8 cellular contexts compared by ENCODE assay signal in the genomic region with DNA sequence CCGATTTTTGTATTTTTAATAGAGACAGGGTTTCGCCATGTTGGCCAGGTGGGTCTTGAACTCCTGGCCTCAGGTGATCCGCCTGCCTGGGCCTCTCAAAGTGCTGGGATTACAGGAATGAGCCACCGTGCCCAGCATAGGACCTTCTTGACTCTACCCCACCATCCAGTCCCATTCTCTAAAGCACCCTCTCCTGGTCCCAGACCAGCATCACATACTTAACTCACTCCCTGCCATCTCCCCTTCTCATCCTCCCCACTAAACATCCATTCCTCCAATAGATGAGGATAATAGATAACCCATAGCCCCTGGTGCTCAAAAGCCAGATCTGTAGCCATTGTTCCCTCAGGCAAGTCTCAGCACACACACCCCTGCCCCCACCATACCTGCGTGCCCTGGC. TPM values are rescaled to one million over a fixed set of nuclear protein-coding genes. Genes with fewer than 3 reads are reported as not detected.
DNase-seq lines count a peak whose midpoint lies in the region; ATAC-seq and TF ChIP-seq lines count a peak whose summit lies in the region.

No MANE protein-coding gene starts in this region.

- no peak overlapping the region for H3K9ac ChIP-seq in smooth muscle cell (ENCODE audit: low read depth)

- H3K4me3 ChIP-seq in smooth muscle cell, result peak overlapping the region; percentile 89

- 83% methylated on average over 5 of the region's 5 CpGs for WGBS in smooth muscle cell (ENCODE audit: low lambda C conversion rate)

- no peaks in the 10 kb centered on the region for H3K27me3 Mint-ChIP-seq in activated CD8-positive, alpha-beta memory T cell treated with anti-CD3 and anti-CD28 coated beads, Interleukin-2, amount 10 ng/mL, durations not matched to agents 7 days and 5 days
- peaks cover 13% of the 10 kb centered on the region for H3K27me3 Mint-ChIP-seq in endothelial cell (ENCODE audit: unreplicated experiment)

- CTCF ChIA-PET in activated CD8-positive, alpha-beta memory T cell treated with anti-CD3 and anti-CD28 coated beads, Interleukin-2, amount 10 ng/mL, durations not matched to agents 7 days and 5 days (lab: Charles Lee), result interaction anchor here (5.8 kb wide), 1 partner anchor 69 kb away, joined by 160 read pairs; a partner anchor contains a TSS

- TF ChIP-seq CTCF in endothelial cell (IDR thresholded peaks at IDR 0.05; ENCODE audit: unreplicated experiment), result no peak
- no peak for TF ChIP-seq CTCF in smooth muscle cell (IDR thresholded peaks at IDR 0.05; ENCODE audit: borderline replicate concordance, insufficient read depth, poor library complexity, severe bottlenecking)

- H3K4me1 Mint-ChIP-seq in activated CD8-positive, alpha-beta memory T cell treated with anti-CD3 and anti-CD28 coated beads, Interleukin-2, amount 10 ng/mL, durations not matched to agents 7 days and 5 days, result peaks cover 33% of the 10 kb centered on the region
- peaks cover 33% of the 10 kb centered on the region for H3K4me1 Mint-ChIP-seq in endothelial cell (ENCODE audit: unreplicated experiment)

- H2AFZ ChIP-seq in smooth muscle cell (ENCODE audit: low read depth), result no peak overlapping the region

- H3K36me3 ChIP-seq in smooth muscle cell (ENCODE audit: low read depth), result no peaks in the 10 kb centered on the region

- no peak for DNase-seq in activated CD8-positive, alpha-beta memory T cell treated with anti-CD3 and anti-CD28 coated beads, Interleukin-2, amount 10 ng/mL, durations not matched to agents 7 days and 5 days
- no peak for DNase-seq in activated CD8-positive, alpha-beta memory T cell treated with anti-CD3 and anti-CD28 coated beads for 24 hours
- DNase-seq in SK-N-DZ (ENCODE audit: low spot score) (peak; percentile 78), endothelial cell (ENCODE audit: low spot score) (no peak), smooth muscle cell (lab: John Stamatoyannopoulos, UW; ENCODE audit: unreplicated experiment) (no peak), AG08396 (ENCODE audit: low spot score) (no peak)
- no peak for DNase-seq in effector CD8-positive, alpha-beta T cell (lab: John Stamatoyannopoulos, UW)

- peaks cover 23% of the 10 kb centered on the region for H3K4me1 ChIP-seq in smooth muscle cell (ENCODE audit: low read depth)

- peak overlapping the region; percentile 100 for H3K4me2 ChIP-seq in smooth muscle cell

- peaks cover 7% of the 10 kb centered on the region for H3K36me3 Mint-ChIP-seq in activated CD8-positive, alpha-beta memory T cell treated with anti-CD3 and anti-CD28 coated beads, Interleukin-2, amount 10 ng/mL, durations not matched to agents 7 days and 5 days
- peaks cover 18% of the 10 kb centered on the region for H3K36me3 Mint-ChIP-seq in endothelial cell (ENCODE audit: low read depth, unreplicated experiment)

- H3K27me3 ChIP-seq in smooth muscle cell (ENCODE audit: low read depth), result no peaks in the 10 kb centered on the region

- H3F3A ChIP-seq in smooth muscle cell (ENCODE audit: low read depth), result peaks cover 15% of the 10 kb centered on the region

- no peak overlapping the region for H3K27ac ChIP-seq in smooth muscle cell (ENCODE audit: low read depth)

- no peaks in the 10 kb centered on the region for H4K20me1 ChIP-seq in smooth muscle cell (ENCODE audit: low read depth)

- H3K9me3 Mint-ChIP-seq in activated CD8-positive, alpha-beta memory T cell treated with anti-CD3 and anti-CD28 coated beads, Interleukin-2, amount 10 ng/mL, durations not matched to agents 7 days and 5 days (ENCODE audit: low read depth), result no peaks in the 10 kb centered on the region
- H3K9me3 Mint-ChIP-seq in endothelial cell (ENCODE audit: unreplicated experiment), result no peaks in the 10 kb centered on the region

- H3K27ac Mint-ChIP-seq in activated CD8-positive, alpha-beta memory T cell treated with anti-CD3 and anti-CD28 coated beads, Interleukin-2, amount 10 ng/mL, durations not matched to agents 7 days and 5 days, result no peak overlapping the region
- H3K27ac Mint-ChIP-seq in endothelial cell (ENCODE audit: unreplicated experiment), result no peak overlapping the region

- peaks cover 8% of the 10 kb centered on the region for H3K79me2 ChIP-seq in smooth muscle cell (ENCODE audit: low read depth)

- H3K9me3 ChIP-seq in smooth muscle cell (replicated peaks; ENCODE audit: low read depth), result no peaks in the 10 kb centered on the region

- H3K4me3 Mint-ChIP-seq in activated CD8-positive, alpha-beta memory T cell treated with anti-CD3 and anti-CD28 coated beads, Interleukin-2, amount 10 ng/mL, durations not matched to agents 7 days and 5 days, result peak overlapping the region; percentile 71
- peak overlapping the region; percentile 81 for H3K4me3 Mint-ChIP-seq in endothelial cell (ENCODE audit: unreplicated experiment)

- ATAC-seq in activated CD8-positive, alpha-beta memory T cell treated with anti-CD3 and anti-CD28 coated beads, Interleukin-2, amount 10 ng/mL, durations not matched to agents 7 days and 5 days, result no peak
- no peak for ATAC-seq in GM21723 (IDR thresholded peaks at IDR 0.05; ENCODE audit: unreplicated experiment)

RNA-seq across cellular contexts. Expression of a gene that starts 2.1 kb away (rescaled TPM):
- 10 to 100 TPM; 30.7 to 32.3 TPM for total RNA-seq in activated CD8-positive, alpha-beta memory T cell treated with anti-CD3 and anti-CD28 coated beads, Interleukin-2, amount 10 ng/mL, durations not matched to agents 7 days and 5 days
- polyA plus RNA-seq in SK-N-DZ (2014; cell fraction: cytosol; rRNA removed), result 20.3 and 23.6 TPM in 2 replicates
- 72.0 and 119 TPM in 2 replicates for polyA plus RNA-seq in SK-N-DZ (2014; cell fraction: nucleus; rRNA removed)
- total RNA-seq in endothelial cell (ENCODE audit: unreplicated experiment) (54.1 TPM), smooth muscle cell (7.0 and 14.7 TPM in 2 replicates)
- 26.5 and 30.9 TPM in 2 replicates for polyA plus RNA-seq in smooth muscle cell

RNA-seq across cellular contexts. Expression of a gene that starts 9.0 kb away (rescaled TPM):
- total RNA-seq in activated CD8-positive, alpha-beta memory T cell treated with anti-CD3 and anti-CD28 coated beads, Interleukin-2, amount 10 ng/mL, durations not matched to agents 7 days and 5 days, result 100 to 1,000 TPM in 1 of 2 experiments, 10 to 100 TPM in 1; 82.0 to 108 TPM
- polyA plus RNA-seq in SK-N-DZ (2014; cell fraction: cytosol; rRNA removed), result 52.0 and 61.2 TPM in 2 replicates
- 41.1 and 81.4 TPM in 2 replicates for polyA plus RNA-seq in SK-N-DZ (2014; cell fraction: nucleus; rRNA removed)
- 54.9 TPM for total RNA-seq in endothelial cell (ENCODE audit: unreplicated experiment)
- total RNA-seq in smooth muscle cell, result 51.4 and 52.1 TPM in 2 replicates
- 118 and 151 TPM in 2 replicates for polyA plus RNA-seq in smooth muscle cell

RNA-seq across cellular contexts. Expression of a gene that starts 20.1 kb away (rescaled TPM):
- 100 to 1,000 TPM in 1 of 2 experiments, 10 to 100 TPM in 1; 94.8 to 108 TPM for total RNA-seq in activated CD8-positive, alpha-beta memory T cell treated with anti-CD3 and anti-CD28 coated beads, Interleukin-2, amount 10 ng/mL, durations not matched to agents 7 days and 5 days
- polyA plus RNA-seq in SK-N-DZ (2014; cell fraction: cytosol; rRNA removed), result 33.7 and 34.1 TPM in 2 replicates
- 287 and 348 TPM in 2 replicates for polyA plus RNA-seq in SK-N-DZ (2014; cell fraction: nucleus; rRNA removed)
- 62.8 TPM for total RNA-seq in endothelial cell (ENCODE audit: unreplicated experiment)
- total RNA-seq in smooth muscle cell, result 23.6 and 25.5 TPM in 2 replicates
- 23.5 and 32.2 TPM in 2 replicates for polyA plus RNA-seq in smooth muscle cell

RNA-seq across cellular contexts. Expression of a gene that starts 24.1 kb away (rescaled TPM):
- total RNA-seq in activated CD8-positive, alpha-beta memory T cell treated with anti-CD3 and anti-CD28 coated beads, Interleukin-2, amount 10 ng/mL, durations not matched to agents 7 days and 5 days, result 1 to 10 TPM; 5.4 to 6.1 TPM
- polyA plus RNA-seq in SK-N-DZ (2014; cell fraction: cytosol; rRNA removed), result 14.5 and 24.3 TPM in 2 replicates
- 80.0 and 137 TPM in 2 replicates for polyA plus RNA-seq in SK-N-DZ (2014; cell fraction: nucleus; rRNA removed)
- total RNA-seq in endothelial cell (ENCODE audit: unreplicated experiment) (7.3 TPM), smooth muscle cell (0.49 and 0.72 TPM in 2 replicates)
- polyA plus RNA-seq in smooth muscle cell, result 1.2 and 1.6 TPM in 2 replicates

RNA-seq across cellular contexts. Expression of a gene that starts 44.7 kb away (rescaled TPM):
- 10 to 100 TPM; 39.0 to 48.6 TPM for total RNA-seq in activated CD8-positive, alpha-beta memory T cell treated with anti-CD3 and anti-CD28 coated beads, Interleukin-2, amount 10 ng/mL, durations not matched to agents 7 days and 5 days
- 83.7 and 106 TPM in 2 replicates for polyA plus RNA-seq in SK-N-DZ (2014; cell fraction: cytosol; rRNA removed)
- 77.1 and 99.5 TPM in 2 replicates for polyA plus RNA-seq in SK-N-DZ (2014; cell fraction: nucleus; rRNA removed)
- 38.8 TPM for total RNA-seq in endothelial cell (ENCODE audit: unreplicated experiment)
- 45.2 and 55.4 TPM in 2 replicates for total RNA-seq in smooth muscle cell
- polyA plus RNA-seq in smooth muscle cell, result 98.4 and 109 TPM in 2 replicates
